In the genomic region with DNA sequence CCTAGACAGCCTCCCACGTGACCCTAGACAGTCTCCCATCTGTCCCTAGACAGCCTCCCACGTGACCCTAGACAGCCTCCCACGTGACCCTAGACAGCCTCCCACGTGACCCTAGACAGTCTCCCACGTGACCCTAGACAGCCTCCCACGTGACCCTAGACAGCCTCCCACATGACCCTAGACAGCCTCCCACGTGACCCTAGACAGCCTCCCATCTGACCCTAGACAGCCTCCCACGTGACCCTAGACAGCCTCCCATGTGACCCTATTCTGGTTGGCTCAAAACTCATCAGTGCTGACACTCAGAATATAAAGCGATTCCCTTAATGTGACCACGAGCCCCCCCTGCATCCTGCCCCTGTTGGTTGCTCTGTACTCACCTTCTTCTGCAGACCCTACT, we compare ENCODE assay signal across 7 cellular contexts.
DNase-seq lines count a peak whose midpoint lies in the region; ATAC-seq, FAIRE-seq and TF ChIP-seq lines count a peak whose summit lies in the region.
"Not testable (repeated sequence)": the region's sequence is repeated elsewhere in the genome, so short reads cannot be mapped to it uniquely, and the experiment has no call there.

No MANE protein-coding gene starts in this region.

- not testable (repeated sequence) for DNase-seq in A549 (ENCODE audit: low read depth in 1 of 2, low spot score in 1 of 2); K562 (ENCODE audit: extremely low read depth in 1 of 4, low spot score in 3 of 4); endothelial cell (ENCODE audit: low spot score); HepG2 (ENCODE audit: low spot score); neuronal stem cell (ENCODE audit: low spot score)

- H3K79me1 ChIP-seq in neuronal stem cell (ENCODE audit: low read depth, low read length) = not testable (repeated sequence)

- CTCF ChIA-PET in A549 (lab: Yijun Ruan, JAX); K562 (lab: Yijun Ruan, JAX; ENCODE audit: low intra/inter-chr PET ratio); HepG2 (lab: Yijun Ruan, JAX; ENCODE audit: low intra/inter-chr PET ratio, low total read pairs): not testable (repeated sequence)

- intact Hi-C loops in K562 (cut with micrococcal nuclease); HepG2 (cut with micrococcal nuclease; ENCODE audit: unreplicated experiment): not testable (repeated sequence)

- H3K9me1 ChIP-seq in K562 (ENCODE audit: control insufficient read depth, insufficient read depth, low read length) = not testable (repeated sequence)

- in situ Hi-C loops in K562 (cut with MboI); HepG2 (cut with HindIII; ENCODE audit: extremely low pct_ligation_motif_present, low pct_unique_long_range_greater_than_20kb): not testable (repeated sequence)

- BruUV-seq in K562 (replicated peaks; lab: Mats Ljungman, UMichigan); HepG2 (replicated peaks; lab: Mats Ljungman, UMichigan): not testable (repeated sequence)

- WGBS in A549 (ENCODE audit: missing lambda C conversion rate) = 25% methylated on average over 4 of the region's 10 CpGs
- 0% methylated on average over 5 of the region's 10 CpGs for WGBS in K562 (ENCODE audit: insufficient coverage, low coverage, missing lambda C conversion rate)
- 33% methylated on average over 4 of the region's 10 CpGs for WGBS in HepG2 (ENCODE audit: low lambda C conversion rate)
- WGBS in neuronal stem cell (ENCODE audit: extremely low coverage in 2 of 2, insufficient read length in 2 of 2, insufficient replicate concordance in 1 of 2), 2 donors = no CpG with 5 or more reads among the region's 10 CpGs

- not testable (repeated sequence) for H3K27ac Mint-ChIP-seq in endothelial cell (ENCODE audit: unreplicated experiment)

- ATAC-seq in A549, K562, HepG2: not testable (repeated sequence)

- not testable (repeated sequence) for H3K18ac ChIP-seq in neuronal stem cell (ENCODE audit: low read length)

- H3K79me2 ChIP-seq in OCI-LY3 (ENCODE audit: low read length); K562 (ENCODE audit: control insufficient read depth, insufficient read depth, low read length); HepG2 (ENCODE audit: insufficient read depth, low read length): not testable (repeated sequence)

- H4K91ac ChIP-seq in neuronal stem cell (ENCODE audit: low read depth, low read length, poor library complexity) = not testable (repeated sequence)

- TF ChIP-seq RAD21 in A549 (conservative IDR thresholded peaks at IDR 0.05 in 1 of 2, IDR thresholded peaks at IDR 0.05 in 1 of 2); Ishikawa (IDR thresholded peaks at IDR 0.05; ENCODE audit: low read depth); K562 (CRISPR knock-in tag; conservative IDR thresholded peaks at IDR 0.05 in 1 of 2, IDR thresholded peaks at IDR 0.05 in 1 of 2); HepG2 (CRISPR knock-in tag; IDR thresholded peaks at IDR 0.05): not testable (repeated sequence)

- not testable (repeated sequence) for H2AK5ac ChIP-seq in neuronal stem cell (ENCODE audit: low read depth, low read length)

- H2BK15ac ChIP-seq in neuronal stem cell (ENCODE audit: low read length) = not testable (repeated sequence)

- H3K36me3 ChIP-seq in OCI-LY3 (replicated peaks; ENCODE audit: low read depth, low read length); K562 (ENCODE audit: control insufficient read depth, insufficient read depth, low read length); HepG2 (replicated peaks in 1 of 2; ENCODE audit: control insufficient read depth in 1 of 2, insufficient read depth in 2 of 2, low read length in 2 of 2); neuronal stem cell (replicated peaks in 1 of 2; ENCODE audit: control insufficient read depth in 2 of 2, insufficient read depth in 2 of 2, low read length in 2 of 2): not testable (repeated sequence)

- peak overlapping the region; percentile 68 for H3K4me3 Mint-ChIP-seq in endothelial cell (ENCODE audit: unreplicated experiment)

- H3K27ac ChIP-seq in A549; OCI-LY3 (ENCODE audit: low read length); K562 (ENCODE audit: extremely low read depth, low read depth, low read length); HepG2 (ENCODE audit: extremely low read length, insufficient read depth, low read length); neuronal stem cell (replicated peaks; ENCODE audit: low read length): not testable (repeated sequence)

- H3K9me3 Mint-ChIP-seq in endothelial cell (ENCODE audit: unreplicated experiment) = peaks cover 42% of the 10 kb centered on the region

- H3K14ac ChIP-seq in neuronal stem cell (ENCODE audit: low read length) = not testable (repeated sequence)

- not testable (repeated sequence) for FAIRE-seq in A549 (lab: Jason Lieb, UNC); K562 (lab: Jason Lieb, UNC); HepG2 (lab: Jason Lieb, UNC)

- not testable (repeated sequence) for H3K4me1 Mint-ChIP-seq in endothelial cell (ENCODE audit: unreplicated experiment)

- not testable (repeated sequence) for TF ChIP-seq CTCF in A549 (IDR thresholded peaks at IDR 0.05); OCI-LY3 (IDR thresholded peaks at IDR 0.05; ENCODE audit: low read depth, low read length); K562 (IDR thresholded peaks at IDR 0.05 in 2 of 3, conservative IDR thresholded peaks at IDR 0.05 in 1 of 3; ENCODE audit: insufficient read depth in 2 of 3, low read depth in 1 of 3, low read length in 3 of 3); endothelial cell (IDR thresholded peaks at IDR 0.05; ENCODE audit: unreplicated experiment); HepG2 (CRISPR knock-in tag; IDR thresholded peaks at IDR 0.05)

- not testable (repeated sequence) for H3K4ac ChIP-seq in neuronal stem cell (ENCODE audit: low read length)

- H3K4me1 ChIP-seq in A549; K562 (replicated peaks in 1 of 2; ENCODE audit: control insufficient read depth in 2 of 2, insufficient read depth in 2 of 2, low read length in 2 of 2); HepG2 (ENCODE audit: insufficient read depth, low read length); neuronal stem cell (ENCODE audit: control insufficient read depth in 2 of 2, insufficient read depth in 1 of 2, low read depth in 1 of 2, low read length in 2 of 2): not testable (repeated sequence)
- peaks cover 11% of the 10 kb centered on the region for H3K4me1 ChIP-seq in OCI-LY3 (ENCODE audit: low read length)

- H3K27me3 Mint-ChIP-seq in endothelial cell (ENCODE audit: unreplicated experiment) = peaks cover 12% of the 10 kb centered on the region

- H3K23ac ChIP-seq in neuronal stem cell (ENCODE audit: low read depth, low read length, poor library complexity) = not testable (repeated sequence)

- not testable (repeated sequence) for H2AFZ ChIP-seq in OCI-LY3 (ENCODE audit: low read depth, low read length); K562 (ENCODE audit: low read depth, low read length); HepG2 (ENCODE audit: low read length); neuronal stem cell (ENCODE audit: low read length)

- H3K36me3 Mint-ChIP-seq in endothelial cell (ENCODE audit: low read depth, unreplicated experiment) = peaks cover 13% of the 10 kb centered on the region

- not testable (repeated sequence) for TF ChIP-seq EP300 in A549 (IDR thresholded peaks at IDR 0.05); Ishikawa (IDR thresholded peaks at IDR 0.05; ENCODE audit: borderline replicate concordance); K562 (IDR thresholded peaks at IDR 0.05; ENCODE audit: low read length); HepG2 (IDR thresholded peaks at IDR 0.05; ENCODE audit: low read depth in 2 of 2, low read length in 2 of 2); HepG2 (CRISPR knock-in tag; IDR thresholded peaks at IDR 0.05; ENCODE audit: borderline replicate concordance)

- peaks cover 10% of the 10 kb centered on the region; the same call in 1 of the 2 replicates for H3K27me3 ChIP-seq in OCI-LY3 (ENCODE audit: low read depth, low read length)
- H3K27me3 ChIP-seq in K562 (ENCODE audit: control insufficient read depth in 2 of 2, insufficient read depth in 2 of 2, low read length in 2 of 2); HepG2 (ENCODE audit: control insufficient read depth in 1 of 2, insufficient read depth in 2 of 2, low read length in 2 of 2); neuronal stem cell (ENCODE audit: control insufficient read depth in 3 of 3, insufficient read depth in 3 of 3, low read depth in 1 of 3, low read length in 3 of 3): not testable (repeated sequence)

- not testable (repeated sequence) for H3K4me3 ChIP-seq in A549; OCI-LY3 (ENCODE audit: low read length); K562; HepG2 (replicated peaks in 1 of 3; ENCODE audit: insufficient read depth in 1 of 3, low read depth in 2 of 3, low read length in 3 of 3); neuronal stem cell (ENCODE audit: low read length in 2 of 2)

- not testable (repeated sequence) for H2BK120ac ChIP-seq in neuronal stem cell (ENCODE audit: low read depth, low read length)

- H3K9ac ChIP-seq in OCI-LY3 (ENCODE audit: low read length); K562 (ENCODE audit: insufficient read depth in 1 of 2, low read depth in 2 of 2, low read length in 2 of 2); HepG2 (ENCODE audit: insufficient read depth, low read depth, low read length): not testable (repeated sequence)
- peak overlapping the region; percentile 35 for H3K9ac ChIP-seq in neuronal stem cell (ENCODE audit: low read depth, low read length, poor library complexity)

- not testable (repeated sequence) for H3K4me2 ChIP-seq in A549; K562 (ENCODE audit: insufficient read depth, low read length); HepG2 (ENCODE audit: low read depth, low read length); neuronal stem cell (ENCODE audit: insufficient read depth, low read length, poor library complexity, severe bottlenecking)
- H3K4me2 ChIP-seq in OCI-LY3 (ENCODE audit: low read length) = peak overlapping the region; percentile 37; the same call in 1 of the 2 replicates

- not testable (repeated sequence) for TF ChIP-seq POLR2A in A549 (IDR thresholded peaks at IDR 0.05; ENCODE audit: low read length); K562 (conservative IDR thresholded peaks at IDR 0.05); HepG2 (IDR thresholded peaks at IDR 0.05; ENCODE audit: insufficient read depth in 1 of 2, low read depth in 2 of 2, low read length in 2 of 2)

- H2BK12ac ChIP-seq in neuronal stem cell (ENCODE audit: low read length) = not testable (repeated sequence)

- not testable (repeated sequence) for H4K8ac ChIP-seq in neuronal stem cell (ENCODE audit: low read depth, low read length)

- H3K9me3 ChIP-seq in A549; OCI-LY3 (ENCODE audit: insufficient read depth, low read length); K562 (replicated peaks; ENCODE audit: control insufficient read depth, insufficient read depth, low read depth, low read length); HepG2 (ENCODE audit: low read length); neuronal stem cell (replicated peaks in 1 of 2; ENCODE audit: control insufficient read depth in 2 of 2, insufficient read depth in 1 of 2, low read depth in 1 of 2, low read length in 2 of 2): not testable (repeated sequence)

- not testable (repeated sequence) for H2BK5ac ChIP-seq in neuronal stem cell (ENCODE audit: low read length)

- H4K20me1 ChIP-seq in OCI-LY3 (ENCODE audit: insufficient read depth, low read length); K562 (replicated peaks; ENCODE audit: control insufficient read depth, insufficient read depth, low read length); HepG2 (ENCODE audit: insufficient read depth, low read length): not testable (repeated sequence)

- POLR2A ChIA-PET in A549 (lab: Yijun Ruan, JAX); K562 (lab: Yijun Ruan, JAX); HepG2 (lab: Yijun Ruan, JAX): not testable (repeated sequence)
